8 cellular contexts compared by ENCODE assay signal in genomic region chr9:71768388-71769174, GRCh38.
DNase-seq lines count a peak whose midpoint lies in the region; ATAC-seq and TF ChIP-seq lines count a peak whose summit lies in the region.

Gene CEMIP2 (minus strand): TSS chr9:71768513. CDS start chr9:71750373, 18,140 bp downstream.

- DNase-seq in NCI-H146 (lab: John Stamatoyannopoulos, UW) (peak; percentile 70), T-helper 9 cell (peak; percentile 81), astrocyte of the cerebellum (ENCODE audit: low read depth) (peak; percentile 75), hepatic stellate cell (ENCODE audit: low spot score) (peak; percentile 81), retina (peak; percentile 96), GF-D8 (lab: John Stamatoyannopoulos, UW) (no peak)

- TF ChIP-seq CTCF in astrocyte of the cerebellum (IDR thresholded peaks at IDR 0.05; ENCODE audit: low read depth, low read length, missing control alignments): no peak

- peak within 1 kb of the TSS; percentile 61 for H3K4me3 ChIP-seq in astrocyte of the cerebellum (ENCODE audit: low read depth, low read length)

- in situ Hi-C loops in astrocyte of the cerebellum (cut with HindIII; ENCODE audit: low sequenced_read_pairs): no loop called here

- ATAC-seq in GM18499 (IDR thresholded peaks at IDR 0.05; ENCODE audit: insufficient read depth, unreplicated experiment): peak; percentile 40
- peak; percentile 86 for ATAC-seq in HG02852 (IDR thresholded peaks at IDR 0.05; ENCODE audit: unreplicated experiment)
